Comparison of ENCODE assay signal across 1 cellular context in the genomic region with DNA sequence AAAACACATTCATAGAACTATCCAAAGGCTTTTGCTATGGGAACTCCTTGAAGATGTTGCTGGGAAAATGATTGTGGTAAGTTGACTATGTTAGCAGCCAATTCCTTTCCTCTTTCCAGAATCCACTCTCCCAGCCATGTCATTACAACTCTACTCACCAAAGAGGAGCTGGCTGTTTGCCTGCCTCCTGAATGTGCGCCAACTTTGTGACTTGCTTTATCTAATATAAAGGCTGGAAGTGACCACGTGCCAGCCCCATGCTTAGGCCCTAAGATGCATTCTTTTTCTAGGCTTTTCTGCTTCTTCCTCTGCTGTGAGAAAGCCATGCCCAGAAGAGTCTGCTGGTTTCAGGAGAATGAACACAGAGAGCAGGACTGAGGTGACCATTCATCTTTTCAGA.
TF ChIP-seq lines count a peak whose summit lies in the region.

No MANE protein-coding gene starts in this region.

TF ChIP-seq in GM23338, 12 proteins besides CTCF, POLR2A, EP300 and RAD21 (continued from another document):
- TF ChIP-seq ZNF331 (CRISPR knock-in tag; IDR thresholded peaks at IDR 0.05; ENCODE audit: low read depth) (no peak), EZH2phosphoT487 (IDR thresholded peaks at IDR 0.05; ENCODE audit: unreplicated experiment) (no peak)
- TF ChIP-seq, protein P1, sequence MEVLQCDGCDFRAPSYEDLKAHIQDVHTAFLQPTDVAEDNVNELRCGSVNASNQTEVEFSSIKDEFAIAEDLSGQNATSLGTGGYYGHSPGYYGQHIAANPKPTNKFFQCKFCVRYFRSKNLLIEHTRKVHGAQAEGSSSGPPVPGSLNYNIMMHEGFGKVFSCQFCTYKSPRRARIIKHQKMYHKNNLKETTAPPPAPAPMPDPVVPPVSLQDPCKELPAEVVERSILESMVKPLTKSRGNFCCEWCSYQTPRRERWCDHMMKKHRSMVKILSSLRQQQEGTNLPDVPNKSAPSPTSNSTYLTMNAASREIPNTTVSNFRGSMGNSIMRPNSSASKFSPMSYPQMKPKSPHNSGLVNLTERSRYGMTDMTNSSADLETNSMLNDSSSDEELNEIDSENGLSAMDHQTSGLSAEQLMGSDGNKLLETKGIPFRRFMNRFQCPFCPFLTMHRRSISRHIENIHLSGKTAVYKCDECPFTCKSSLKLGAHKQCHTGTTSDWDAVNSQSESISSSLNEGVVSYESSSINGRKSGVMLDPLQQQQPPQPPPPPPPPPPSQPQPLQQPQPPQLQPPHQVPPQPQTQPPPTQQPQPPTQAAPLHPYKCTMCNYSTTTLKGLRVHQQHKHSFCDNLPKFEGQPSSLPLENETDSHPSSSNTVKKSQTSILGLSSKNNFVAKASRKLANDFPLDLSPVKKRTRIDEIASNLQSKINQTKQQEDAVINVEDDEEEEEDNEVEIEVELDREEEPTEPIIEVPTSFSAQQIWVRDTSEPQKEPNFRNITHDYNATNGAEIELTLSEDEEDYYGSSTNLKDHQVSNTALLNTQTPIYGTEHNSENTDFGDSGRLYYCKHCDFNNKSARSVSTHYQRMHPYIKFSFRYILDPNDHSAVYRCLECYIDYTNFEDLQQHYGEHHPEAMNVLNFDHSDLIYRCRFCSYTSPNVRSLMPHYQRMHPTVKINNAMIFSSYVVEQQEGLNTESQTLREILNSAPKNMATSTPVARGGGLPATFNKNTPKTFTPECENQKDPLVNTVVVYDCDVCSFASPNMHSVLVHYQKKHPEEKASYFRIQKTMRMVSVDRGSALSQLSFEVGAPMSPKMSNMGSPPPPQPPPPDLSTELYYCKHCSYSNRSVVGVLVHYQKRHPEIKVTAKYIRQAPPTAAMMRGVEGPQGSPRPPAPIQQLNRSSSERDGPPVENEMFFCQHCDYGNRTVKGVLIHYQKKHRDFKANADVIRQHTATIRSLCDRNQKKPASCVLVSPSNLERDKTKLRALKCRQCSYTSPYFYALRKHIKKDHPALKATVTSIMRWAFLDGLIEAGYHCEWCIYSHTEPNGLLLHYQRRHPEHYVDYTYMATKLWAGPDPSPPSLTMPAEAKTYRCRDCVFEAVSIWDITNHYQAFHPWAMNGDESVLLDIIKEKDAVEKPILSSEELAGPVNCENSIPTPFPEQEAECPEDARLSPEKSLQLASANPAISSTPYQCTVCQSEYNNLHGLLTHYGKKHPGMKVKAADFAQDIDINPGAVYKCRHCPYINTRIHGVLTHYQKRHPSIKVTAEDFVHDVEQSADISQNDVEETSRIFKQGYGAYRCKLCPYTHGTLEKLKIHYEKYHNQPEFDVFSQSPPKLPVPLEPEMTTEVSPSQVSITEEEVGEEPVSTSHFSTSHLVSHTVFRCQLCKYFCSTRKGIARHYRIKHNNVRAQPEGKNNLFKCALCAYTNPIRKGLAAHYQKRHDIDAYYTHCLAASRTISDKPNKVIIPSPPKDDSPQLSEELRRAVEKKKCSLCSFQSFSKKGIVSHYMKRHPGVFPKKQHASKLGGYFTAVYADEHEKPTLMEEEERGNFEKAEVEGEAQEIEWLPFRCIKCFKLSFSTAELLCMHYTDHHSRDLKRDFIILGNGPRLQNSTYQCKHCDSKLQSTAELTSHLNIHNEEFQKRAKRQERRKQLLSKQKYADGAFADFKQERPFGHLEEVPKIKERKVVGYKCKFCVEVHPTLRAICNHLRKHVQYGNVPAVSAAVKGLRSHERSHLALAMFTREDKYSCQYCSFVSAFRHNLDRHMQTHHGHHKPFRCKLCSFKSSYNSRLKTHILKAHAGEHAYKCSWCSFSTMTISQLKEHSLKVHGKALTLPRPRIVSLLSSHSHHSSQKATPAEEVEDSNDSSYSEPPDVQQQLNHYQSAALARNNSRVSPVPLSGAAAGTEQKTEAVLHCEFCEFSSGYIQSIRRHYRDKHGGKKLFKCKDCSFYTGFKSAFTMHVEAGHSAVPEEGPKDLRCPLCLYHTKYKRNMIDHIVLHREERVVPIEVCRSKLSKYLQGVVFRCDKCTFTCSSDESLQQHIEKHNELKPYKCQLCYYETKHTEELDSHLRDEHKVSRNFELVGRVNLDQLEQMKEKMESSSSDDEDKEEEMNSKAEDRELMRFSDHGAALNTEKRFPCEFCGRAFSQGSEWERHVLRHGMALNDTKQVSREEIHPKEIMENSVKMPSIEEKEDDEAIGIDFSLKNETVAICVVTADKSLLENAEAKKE (CRISPR knock-in tag; IDR thresholded peaks at IDR 0.05): no peak
- TF ChIP-seq, protein P2, sequence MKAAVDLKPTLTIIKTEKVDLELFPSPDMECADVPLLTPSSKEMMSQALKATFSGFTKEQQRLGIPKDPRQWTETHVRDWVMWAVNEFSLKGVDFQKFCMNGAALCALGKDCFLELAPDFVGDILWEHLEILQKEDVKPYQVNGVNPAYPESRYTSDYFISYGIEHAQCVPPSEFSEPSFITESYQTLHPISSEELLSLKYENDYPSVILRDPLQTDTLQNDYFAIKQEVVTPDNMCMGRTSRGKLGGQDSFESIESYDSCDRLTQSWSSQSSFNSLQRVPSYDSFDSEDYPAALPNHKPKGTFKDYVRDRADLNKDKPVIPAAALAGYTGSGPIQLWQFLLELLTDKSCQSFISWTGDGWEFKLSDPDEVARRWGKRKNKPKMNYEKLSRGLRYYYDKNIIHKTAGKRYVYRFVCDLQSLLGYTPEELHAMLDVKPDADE (IDR thresholded peaks at IDR 0.05): no peak
